In the genomic region with DNA sequence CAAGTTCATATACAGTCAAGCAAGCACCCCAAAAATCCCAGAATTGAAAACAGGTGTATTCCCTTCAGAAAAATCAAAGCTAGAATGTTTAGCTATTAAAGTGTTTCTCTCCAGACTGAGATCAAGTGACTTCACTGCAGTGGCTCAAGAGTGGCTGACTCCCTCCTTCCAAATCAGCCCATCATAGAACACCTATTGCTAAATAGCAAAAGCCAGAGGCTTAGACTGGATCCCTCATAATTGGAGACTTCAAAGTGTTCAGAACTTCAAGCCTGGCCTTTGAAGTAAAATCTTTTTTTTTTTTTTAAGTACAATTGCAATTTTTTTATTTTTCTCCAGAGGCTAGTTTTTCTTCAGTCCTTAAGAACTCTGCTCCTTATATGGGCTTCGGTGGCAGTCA, we compare ENCODE assay signal across 14 cellular contexts. TPM values are rescaled to one million over a fixed set of nuclear protein-coding genes. Genes with fewer than 3 reads are reported as not detected.
DNase-seq lines count a peak whose midpoint lies in the region; ATAC-seq and TF ChIP-seq lines count a peak whose summit lies in the region.
"Had no signal": no experiment of that assay in that cellular context is flagged by ENCODE, and none has a peak within 500 bp of the region (broad histone marks: within the 10 kb centered on the region; RNA-seq: fewer than 3 reads in every experiment).

No MANE protein-coding gene starts in this region.

- H3K4me3 Mint-ChIP-seq in activated T-cell treated with anti-CD3 and anti-CD28 coated beads, Interleukin-2, amount 50 U/mL, for 24 hours = peak overlapping the region; percentile 54
- no peak overlapping the region for H3K4me3 Mint-ChIP-seq in endodermal cell

- H3K14ac ChIP-seq in trophoblast cell (ENCODE audit: low read length) = no peak overlapping the region

- CTCF ChIA-PET in PC-9 (lab: Charles Lee) = no interaction called here

- H3K27me3 ChIP-seq in PC-9 (ENCODE audit: insufficient read depth, low read depth) (no peaks in the 10 kb centered on the region), endodermal cell (ENCODE audit: control insufficient read depth, insufficient read depth, low read length, poor library complexity, severe bottlenecking) (no peaks in the 10 kb centered on the region), trophoblast cell (ENCODE audit: insufficient read depth, low read length) (no peaks in the 10 kb centered on the region), hepatocyte (no peaks in the 10 kb centered on the region)
- H3K27me3 ChIP-seq: testis had no signal

- peaks cover 14% of the 10 kb centered on the region for H3K79me1 ChIP-seq in trophoblast cell (ENCODE audit: low read length)

- peak overlapping the region; percentile 83 for H3K27ac ChIP-seq in PC-9
- no peak overlapping the region for H3K27ac ChIP-seq in endodermal cell (ENCODE audit: low read depth, low read length)
- no peak overlapping the region for H3K27ac ChIP-seq in trophoblast cell (ENCODE audit: low read depth, low read length)
- H3K27ac ChIP-seq in hepatocyte = no peak overlapping the region
- H3K27ac ChIP-seq: testis had no signal

- H2BK5ac ChIP-seq in trophoblast cell (ENCODE audit: low read depth, low read length, poor library complexity) = no peak overlapping the region

- no peak for DNase-seq in activated T-cell treated with anti-CD3 and anti-CD28 coated beads, Interleukin-2, amount 50 U/mL, for 24 hours
- no peak for DNase-seq in activated T-cell treated with anti-CD3 and anti-CD28 coated beads, Interleukin-2, amount 50 U/mL, for 1 hour
- DNase-seq in PC-9 (no peak), endodermal cell (no peak), trophoblast cell (peak in 1 of 2 donors; percentile 32), hepatocyte (ENCODE audit: low spot score) (no peak)
- DNase-seq: ACHN, activated T-cell treated with anti-CD3 and anti-CD28 coated beads for 4 hours, amygdala, NCI-H2081 treated with DMSO at 0.1 percent for 48 hours, NCI-H526, testis had no signal

- H3K27me3 Mint-ChIP-seq in activated T-cell treated with anti-CD3 and anti-CD28 coated beads, Interleukin-2, amount 50 U/mL, for 24 hours = no peaks in the 10 kb centered on the region
- H3K27me3 Mint-ChIP-seq in endodermal cell (ENCODE audit: insufficient read depth) = no peaks in the 10 kb centered on the region

- H3K4me1 ChIP-seq in PC-9 (replicated peaks; ENCODE audit: insufficient read depth) = peaks cover 77% of the 10 kb centered on the region
- no peaks in the 10 kb centered on the region for H3K4me1 ChIP-seq in endodermal cell (ENCODE audit: control insufficient read depth, insufficient read depth, low read length)
- H3K4me1 ChIP-seq in trophoblast cell (ENCODE audit: control insufficient read depth in 1 of 2, insufficient read depth in 2 of 2, low read length in 2 of 2) = peaks cover 10 to 13% of the 10 kb centered on the region in 2 experiments
- peaks cover 1% of the 10 kb centered on the region for H3K4me1 ChIP-seq in hepatocyte (ENCODE audit: insufficient read depth)

- no peak overlapping the region for H4K91ac ChIP-seq in trophoblast cell (ENCODE audit: low read depth, low read length)

- H3K36me3 Mint-ChIP-seq in activated T-cell treated with anti-CD3 and anti-CD28 coated beads, Interleukin-2, amount 50 U/mL, for 24 hours (ENCODE audit: low read depth) = peaks cover 58% of the 10 kb centered on the region
- H3K36me3 Mint-ChIP-seq in endodermal cell (ENCODE audit: low read depth) = peaks cover 12% of the 10 kb centered on the region

- WGBS in endodermal cell (ENCODE audit: insufficient coverage in 1 of 2, insufficient read length in 1 of 2), 2 experiments = 100% methylated on average over 1 of the region's 1 CpG; no CpG with 5 or more reads in 1 of the 2 experiments
- no CpG with 5 or more reads among the region's 1 CpG for WGBS in trophoblast cell (ENCODE audit: extremely low coverage, insufficient coverage, insufficient read length)
- WGBS in hepatocyte (ENCODE audit: low lambda C conversion rate, missing lambda C conversion rate) = 73% methylated on average over 1 of the region's 1 CpG

- no peak overlapping the region for H2AFZ ChIP-seq in PC-9
- H2AFZ ChIP-seq in trophoblast cell (ENCODE audit: insufficient read depth, low read length, poor library complexity) = no peak overlapping the region
- H2AFZ ChIP-seq in hepatocyte = no peak overlapping the region

- peak overlapping the region; percentile 98 for H3K4ac ChIP-seq in trophoblast cell (ENCODE audit: low read depth, low read length)

- BruUV-seq in PC-9 (replicated peaks; lab: Mats Ljungman, UMichigan) = no TSS peak

- H2BK12ac ChIP-seq in trophoblast cell (ENCODE audit: low read length) = no peak overlapping the region

- no peak overlapping the region for H3K4me3 ChIP-seq in PC-9
- H3K4me3 ChIP-seq in endodermal cell (ENCODE audit: low read length) = no peak overlapping the region
- H3K4me3 ChIP-seq in trophoblast cell (ENCODE audit: low read depth, low read length) = no peak overlapping the region
- no peak overlapping the region for H3K4me3 ChIP-seq in hepatocyte
- H3K4me3 ChIP-seq: testis had no signal

- H3K9me2 ChIP-seq in PC-9 (ENCODE audit: insufficient read depth) (no peaks in the 10 kb centered on the region), hepatocyte (replicated peaks; ENCODE audit: insufficient read depth) (no peaks in the 10 kb centered on the region)

- H3K27ac Mint-ChIP-seq in activated T-cell treated with anti-CD3 and anti-CD28 coated beads, Interleukin-2, amount 50 U/mL, for 24 hours = peak overlapping the region; percentile 84
- H3K27ac Mint-ChIP-seq in endodermal cell = peak overlapping the region; percentile 84

- no peak overlapping the region for H3K23ac ChIP-seq in trophoblast cell (ENCODE audit: low read length)

- no peaks in the 10 kb centered on the region for H4K20me1 ChIP-seq in PC-9 (ENCODE audit: insufficient read depth)
- H4K20me1 ChIP-seq in hepatocyte (ENCODE audit: insufficient read depth, poor library complexity, severe bottlenecking) = no peaks in the 10 kb centered on the region

- H4K12ac ChIP-seq in trophoblast cell (ENCODE audit: low read depth, low read length) = no peak overlapping the region

- ATAC-seq in HG03432 (IDR thresholded peaks at IDR 0.05; ENCODE audit: unreplicated experiment) (no peak), HG02973 (IDR thresholded peaks at IDR 0.05; ENCODE audit: unreplicated experiment) (no peak)

- peak overlapping the region; percentile 29 for H3K18ac ChIP-seq in trophoblast cell (ENCODE audit: low read length)

- no peaks in the 10 kb centered on the region for H3K9me3 Mint-ChIP-seq in activated T-cell treated with anti-CD3 and anti-CD28 coated beads, Interleukin-2, amount 50 U/mL, for 24 hours
- no peaks in the 10 kb centered on the region for H3K9me3 Mint-ChIP-seq in endodermal cell

- H2BK120ac ChIP-seq in trophoblast cell (ENCODE audit: insufficient read depth, low read length, poor library complexity) = no peak overlapping the region

- H3K36me3 ChIP-seq in PC-9 (ENCODE audit: low read depth) (peaks cover 11% of the 10 kb centered on the region), endodermal cell (ENCODE audit: control insufficient read depth, insufficient read depth, low read length) (peaks cover 6% of the 10 kb centered on the region), trophoblast cell (ENCODE audit: control insufficient read depth in 1 of 2, insufficient read depth in 2 of 2, low read length in 2 of 2) (peaks cover 14 to 21% of the 10 kb centered on the region in 2 experiments), hepatocyte (replicated peaks; ENCODE audit: insufficient read depth, low read depth) (no peaks in the 10 kb centered on the region)

- no peak overlapping the region for H2AK5ac ChIP-seq in trophoblast cell (ENCODE audit: low read length)

- POLR2A ChIA-PET in PC-9 (lab: Charles Lee; ENCODE audit: unreplicated experiment) = interaction anchor here (0.6 kb wide), 1 partner anchor 91 kb away, joined by 20 read pairs; no protein-coding TSS in a partner anchor

- TF ChIP-seq CTCF in PC-9 (conservative IDR thresholded peaks at IDR 0.05) (no peak), endodermal cell (conservative IDR thresholded peaks at IDR 0.05) (no peak), hepatocyte (IDR thresholded peaks at IDR 0.05; ENCODE audit: poor library complexity) (no peak)

- peaks cover 60% of the 10 kb centered on the region for H3K4me1 Mint-ChIP-seq in activated T-cell treated with anti-CD3 and anti-CD28 coated beads, Interleukin-2, amount 50 U/mL, for 24 hours (ENCODE audit: low read depth)
- peaks cover 7% of the 10 kb centered on the region for H3K4me1 Mint-ChIP-seq in endodermal cell

- peak overlapping the region; percentile 48 for H4K8ac ChIP-seq in trophoblast cell (ENCODE audit: low read depth, low read length)

- H3K9me3 ChIP-seq in PC-9 (ENCODE audit: insufficient read depth, low read depth) = no peaks in the 10 kb centered on the region
- no peaks in the 10 kb centered on the region for H3K9me3 ChIP-seq in endodermal cell (ENCODE audit: control insufficient read depth, low read length)
- no peaks in the 10 kb centered on the region for H3K9me3 ChIP-seq in trophoblast cell (ENCODE audit: insufficient read depth, low read depth, low read length)
- H3K9me3 ChIP-seq in hepatocyte (ENCODE audit: low read depth) = no peaks in the 10 kb centered on the region
- H3K9me3 ChIP-seq: testis had no signal

- intact Hi-C loops in PC-9 (cut with micrococcal nuclease; ENCODE audit: unreplicated experiment) = no loop called here

- H3K9ac ChIP-seq in endodermal cell (ENCODE audit: extremely low read depth, low read length, poor library complexity, severe bottlenecking) (no peak overlapping the region), trophoblast cell (ENCODE audit: low read length) (no peak overlapping the region)

- H3K79me2 ChIP-seq in PC-9 (ENCODE audit: low read depth) (peaks cover 54% of the 10 kb centered on the region; the same call in 1 of the 2 replicates), trophoblast cell (ENCODE audit: control insufficient read depth, insufficient read depth, low read length, poor library complexity) (peaks cover 31% of the 10 kb centered on the region), hepatocyte (peaks cover 76% of the 10 kb centered on the region)

- H3K4me2 ChIP-seq in PC-9 (no peak overlapping the region), trophoblast cell (ENCODE audit: low read length) (no peak overlapping the region), hepatocyte (no peak overlapping the region)

- H3F3A ChIP-seq in PC-9 (ENCODE audit: insufficient read depth, low read depth) = peaks cover 47% of the 10 kb centered on the region

RNA-seq across cellular contexts. Expression of a gene that starts 50.0 kb away (rescaled TPM):
- total RNA-seq in PC-9 (2021) (33.0 and 41.7 TPM in 2 replicates), endodermal cell (10 to 100 TPM; 59.7 to 65.5 TPM), hepatocyte (38.8 and 43.3 TPM in 2 replicates)
- polyA plus RNA-seq in endodermal cell (2013, experiment 1 of 2) = 46.4 TPM
- 46.9 TPM for polyA plus RNA-seq in endodermal cell (2013, experiment 2 of 2)
- polyA plus RNA-seq in trophoblast cell (2013) = 35.0 and 37.2 TPM in 2 replicates
- 53.3 and 69.0 TPM in 2 replicates for polyA plus RNA-seq in hepatocyte
